In the genomic region with DNA sequence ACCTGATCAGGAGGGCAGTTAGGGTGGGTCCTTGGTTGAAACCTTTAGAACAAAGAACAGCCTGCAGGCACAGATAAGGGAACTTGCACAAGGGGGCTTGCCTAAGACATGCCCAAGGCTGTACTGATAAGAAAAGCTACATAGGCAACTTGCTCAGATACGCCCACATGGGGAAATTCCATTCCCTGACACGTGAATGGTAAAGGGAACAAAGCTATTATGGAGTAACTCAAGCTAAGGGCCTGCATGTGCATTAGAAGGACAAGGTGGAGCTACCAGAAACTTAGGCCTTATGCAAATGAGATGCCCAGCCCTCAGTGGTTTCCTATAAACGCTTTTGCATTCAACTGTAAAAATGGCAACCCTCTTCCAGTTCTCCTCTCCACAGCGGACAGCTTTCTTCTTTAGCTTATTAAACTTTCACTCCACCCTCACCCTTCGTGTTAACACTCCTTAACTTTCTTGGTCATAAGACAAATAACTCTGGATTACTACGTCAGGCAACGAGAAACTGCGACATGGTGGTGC, we compare ENCODE assay signal across 1 cellular context.
A peak's percentile ranks its signal among the peaks of the same experiment; 100 is the strongest.
TF ChIP-seq lines count a peak whose summit lies in the region.

No MANE protein-coding gene starts in this region.

TF ChIP-seq in K562, 482 proteins besides CTCF, POLR2A, EP300 and RAD21 (continued from another document and continues in another):
- TF ChIP-seq, protein P1, sequence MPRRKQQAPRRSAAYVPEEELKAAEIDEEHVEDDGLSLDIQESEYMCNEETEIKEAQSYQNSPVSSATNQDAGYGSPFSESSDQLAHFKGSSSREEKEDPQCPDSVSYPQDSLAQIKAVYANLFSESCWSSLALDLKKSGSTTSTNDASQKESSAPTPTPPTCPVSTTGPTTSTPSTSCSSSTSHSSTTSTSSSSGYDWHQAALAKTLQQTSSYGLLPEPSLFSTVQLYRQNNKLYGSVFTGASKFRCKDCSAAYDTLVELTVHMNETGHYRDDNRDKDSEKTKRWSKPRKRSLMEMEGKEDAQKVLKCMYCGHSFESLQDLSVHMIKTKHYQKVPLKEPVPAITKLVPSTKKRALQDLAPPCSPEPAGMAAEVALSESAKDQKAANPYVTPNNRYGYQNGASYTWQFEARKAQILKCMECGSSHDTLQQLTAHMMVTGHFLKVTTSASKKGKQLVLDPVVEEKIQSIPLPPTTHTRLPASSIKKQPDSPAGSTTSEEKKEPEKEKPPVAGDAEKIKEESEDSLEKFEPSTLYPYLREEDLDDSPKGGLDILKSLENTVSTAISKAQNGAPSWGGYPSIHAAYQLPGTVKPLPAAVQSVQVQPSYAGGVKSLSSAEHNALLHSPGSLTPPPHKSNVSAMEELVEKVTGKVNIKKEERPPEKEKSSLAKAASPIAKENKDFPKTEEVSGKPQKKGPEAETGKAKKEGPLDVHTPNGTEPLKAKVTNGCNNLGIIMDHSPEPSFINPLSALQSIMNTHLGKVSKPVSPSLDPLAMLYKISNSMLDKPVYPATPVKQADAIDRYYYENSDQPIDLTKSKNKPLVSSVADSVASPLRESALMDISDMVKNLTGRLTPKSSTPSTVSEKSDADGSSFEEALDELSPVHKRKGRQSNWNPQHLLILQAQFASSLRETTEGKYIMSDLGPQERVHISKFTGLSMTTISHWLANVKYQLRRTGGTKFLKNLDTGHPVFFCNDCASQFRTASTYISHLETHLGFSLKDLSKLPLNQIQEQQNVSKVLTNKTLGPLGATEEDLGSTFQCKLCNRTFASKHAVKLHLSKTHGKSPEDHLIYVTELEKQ (CRISPR knock-in tag; IDR thresholded peaks at IDR 0.05) = peak; percentile 93
- TF ChIP-seq CEBPB (tag; IDR thresholded peaks at IDR 0.05) (peak; percentile 99), SREBF2 (CRISPR knock-in tag; IDR thresholded peaks at IDR 0.05) (no peak), RHOXF2B (CRISPR knock-in tag; conservative IDR thresholded peaks at IDR 0.05) (peak; percentile 85; the same call in 1 of the 2 replicates), MED1 (CRISPR knock-in tag; IDR thresholded peaks at IDR 0.05; ENCODE audit: borderline replicate concordance) (no peak), RFX1 (IDR thresholded peaks at IDR 0.05) (no peak), ZNF444 (CRISPR knock-in tag; IDR thresholded peaks at IDR 0.05) (peak; percentile 93), ZNF77 (CRISPR knock-in tag; IDR thresholded peaks at IDR 0.05) (no peak), GATAD2B (IDR thresholded peaks at IDR 0.05; ENCODE audit: borderline replicate concordance) (no peak), HDAC3 (IDR thresholded peaks at IDR 0.05; ENCODE audit: borderline replicate concordance, partially characterized antibody) (peak; percentile 70), MAZ (CRISPR knock-in tag; conservative IDR thresholded peaks at IDR 0.05 in 1 of 2, IDR thresholded peaks at IDR 0.05 in 1 of 2) (peak in 1 of 2 experiments; percentile 96; a peak in 2 of 4 replicates), ZNF778 (CRISPR knock-in tag; IDR thresholded peaks at IDR 0.05) (peak; percentile 90; the same call in 1 of the 2 replicates), SIN3B (IDR thresholded peaks at IDR 0.05; ENCODE audit: low read depth) (no peak), TAF7 (tag; IDR thresholded peaks at IDR 0.05) (peak; percentile 64; the same call in 1 of the 2 replicates), TFAM (CRISPR knock-in tag; conservative IDR thresholded peaks at IDR 0.05) (no peak), SIX5 (IDR thresholded peaks at IDR 0.05; ENCODE audit: borderline replicate concordance in 1 of 2, insufficient read depth in 1 of 2, low read depth in 1 of 2, low read length in 2 of 2) (no peak), ZNF695 (CRISPR knock-in tag; IDR thresholded peaks at IDR 0.05) (peak; percentile 94), NR4A1 (CRISPR knock-in tag; IDR thresholded peaks at IDR 0.05) (peak; percentile 97), NR4A1 (tag; IDR thresholded peaks at IDR 0.05) (peak; percentile 100), CHCHD3 (CRISPR knock-in tag; IDR thresholded peaks at IDR 0.05) (peak; percentile 73; the same call in 1 of the 2 replicates), ZNF354B (CRISPR knock-in tag; IDR thresholded peaks at IDR 0.05) (peak; percentile 96), CBFA2T2 (conservative IDR thresholded peaks at IDR 0.05) (peak; percentile 94), XRCC3 (IDR thresholded peaks at IDR 0.05) (no peak), MXI1 (IDR thresholded peaks at IDR 0.05; ENCODE audit: low read depth, low read length) (no peak), JUNB (CRISPR knock-in tag; conservative IDR thresholded peaks at IDR 0.05) (peak; percentile 82), ZNF316 (IDR thresholded peaks at IDR 0.05) (peak; percentile 40), PHB2 (IDR thresholded peaks at IDR 0.05; ENCODE audit: low read depth) (peak; percentile 83; the same call in 1 of the 2 replicates), NCOA4 (IDR thresholded peaks at IDR 0.05; ENCODE audit: partially characterized antibody) (no peak), TAF9B (IDR thresholded peaks at IDR 0.05; ENCODE audit: partially characterized antibody) (no peak), ZNF133 (CRISPR knock-in tag; IDR thresholded peaks at IDR 0.05) (peak; percentile 96), ZSCAN29 (IDR thresholded peaks at IDR 0.05) (no peak), DDX20 (tag; IDR thresholded peaks at IDR 0.05; ENCODE audit: low read depth) (peak; percentile 93), MCM3 (IDR thresholded peaks at IDR 0.05) (no peak), ZNF75A (CRISPR knock-in tag; IDR thresholded peaks at IDR 0.05) (peak; percentile 81), ZNF507 (tag; conservative IDR thresholded peaks at IDR 0.05) (0 out of 2 replicates have a peak, but pooled peaks have one; percentile 12), TAF1 (IDR thresholded peaks at IDR 0.05; ENCODE audit: control insufficient read depth, extremely low read depth, insufficient read depth, low read length, severe bottlenecking) (no peak), SMAD3 (CRISPR knock-in tag; conservative IDR thresholded peaks at IDR 0.05) (peak; percentile 98), GABPB2 (CRISPR knock-in tag; conservative IDR thresholded peaks at IDR 0.05) (no peak), HDAC2 (IDR thresholded peaks at IDR 0.05) (peak; percentile 80), CREM (IDR thresholded peaks at IDR 0.05; ENCODE audit: low read depth) (peak; percentile 67), ZNF217 (CRISPR knock-in tag; IDR thresholded peaks at IDR 0.05) (no peak), ZBTB8A (IDR thresholded peaks at IDR 0.05; ENCODE audit: partially characterized antibody) (no peak), ZNF644 (tag; IDR thresholded peaks at IDR 0.05; ENCODE audit: low read depth) (peak; percentile 99), PYGO2 (tag; IDR thresholded peaks at IDR 0.05) (peak; percentile 89), SAP30 (IDR thresholded peaks at IDR 0.05; ENCODE audit: borderline replicate concordance, insufficient read depth, low read depth, low read length, poor library complexity, severe bottlenecking) (no peak), ZNF197 (CRISPR knock-in tag; IDR thresholded peaks at IDR 0.05; ENCODE audit: low read depth) (peak; percentile 97), SMAD4 (CRISPR knock-in tag; conservative IDR thresholded peaks at IDR 0.05) (peak; percentile 99), DNMT1 (IDR thresholded peaks at IDR 0.05) (no peak), ZNF282 (CRISPR knock-in tag; IDR thresholded peaks at IDR 0.05) (no peak), FOXK2 (conservative IDR thresholded peaks at IDR 0.05 in 1 of 2, IDR thresholded peaks at IDR 0.05 in 1 of 2; ENCODE audit: low read depth in 2 of 2) (0 out of 4 replicates have a peak, but pooled peaks of 1 of the 2 experiments have one; percentile 47), NONO (IDR thresholded peaks at IDR 0.05; ENCODE audit: low read depth in 2 of 2, low read length in 1 of 2) (no peak), RB1 (IDR thresholded peaks at IDR 0.05; ENCODE audit: low read depth) (no peak), ZNF583 (CRISPR knock-in tag; IDR thresholded peaks at IDR 0.05) (peak; percentile 99), ZNF431 (CRISPR knock-in tag; IDR thresholded peaks at IDR 0.05) (no peak), BCOR (IDR thresholded peaks at IDR 0.05) (no peak), ZNF830 (CRISPR knock-in tag; IDR thresholded peaks at IDR 0.05) (no peak), NR2F6 (CRISPR knock-in tag; IDR thresholded peaks at IDR 0.05) (peak; percentile 97)
- TF ChIP-seq, protein P2, sequence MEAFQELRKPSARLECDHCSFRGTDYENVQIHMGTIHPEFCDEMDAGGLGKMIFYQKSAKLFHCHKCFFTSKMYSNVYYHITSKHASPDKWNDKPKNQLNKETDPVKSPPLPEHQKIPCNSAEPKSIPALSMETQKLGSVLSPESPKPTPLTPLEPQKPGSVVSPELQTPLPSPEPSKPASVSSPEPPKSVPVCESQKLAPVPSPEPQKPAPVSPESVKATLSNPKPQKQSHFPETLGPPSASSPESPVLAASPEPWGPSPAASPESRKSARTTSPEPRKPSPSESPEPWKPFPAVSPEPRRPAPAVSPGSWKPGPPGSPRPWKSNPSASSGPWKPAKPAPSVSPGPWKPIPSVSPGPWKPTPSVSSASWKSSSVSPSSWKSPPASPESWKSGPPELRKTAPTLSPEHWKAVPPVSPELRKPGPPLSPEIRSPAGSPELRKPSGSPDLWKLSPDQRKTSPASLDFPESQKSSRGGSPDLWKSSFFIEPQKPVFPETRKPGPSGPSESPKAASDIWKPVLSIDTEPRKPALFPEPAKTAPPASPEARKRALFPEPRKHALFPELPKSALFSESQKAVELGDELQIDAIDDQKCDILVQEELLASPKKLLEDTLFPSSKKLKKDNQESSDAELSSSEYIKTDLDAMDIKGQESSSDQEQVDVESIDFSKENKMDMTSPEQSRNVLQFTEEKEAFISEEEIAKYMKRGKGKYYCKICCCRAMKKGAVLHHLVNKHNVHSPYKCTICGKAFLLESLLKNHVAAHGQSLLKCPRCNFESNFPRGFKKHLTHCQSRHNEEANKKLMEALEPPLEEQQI (IDR thresholded peaks at IDR 0.05) = peak; percentile 83
- TF ChIP-seq, protein P3, sequence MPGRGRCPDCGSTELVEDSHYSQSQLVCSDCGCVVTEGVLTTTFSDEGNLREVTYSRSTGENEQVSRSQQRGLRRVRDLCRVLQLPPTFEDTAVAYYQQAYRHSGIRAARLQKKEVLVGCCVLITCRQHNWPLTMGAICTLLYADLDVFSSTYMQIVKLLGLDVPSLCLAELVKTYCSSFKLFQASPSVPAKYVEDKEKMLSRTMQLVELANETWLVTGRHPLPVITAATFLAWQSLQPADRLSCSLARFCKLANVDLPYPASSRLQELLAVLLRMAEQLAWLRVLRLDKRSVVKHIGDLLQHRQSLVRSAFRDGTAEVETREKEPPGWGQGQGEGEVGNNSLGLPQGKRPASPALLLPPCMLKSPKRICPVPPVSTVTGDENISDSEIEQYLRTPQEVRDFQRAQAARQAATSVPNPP (IDR thresholded peaks at IDR 0.05; ENCODE audit: borderline replicate concordance, insufficient read depth, insufficient read length) = no peak
- TF ChIP-seq, protein P4, sequence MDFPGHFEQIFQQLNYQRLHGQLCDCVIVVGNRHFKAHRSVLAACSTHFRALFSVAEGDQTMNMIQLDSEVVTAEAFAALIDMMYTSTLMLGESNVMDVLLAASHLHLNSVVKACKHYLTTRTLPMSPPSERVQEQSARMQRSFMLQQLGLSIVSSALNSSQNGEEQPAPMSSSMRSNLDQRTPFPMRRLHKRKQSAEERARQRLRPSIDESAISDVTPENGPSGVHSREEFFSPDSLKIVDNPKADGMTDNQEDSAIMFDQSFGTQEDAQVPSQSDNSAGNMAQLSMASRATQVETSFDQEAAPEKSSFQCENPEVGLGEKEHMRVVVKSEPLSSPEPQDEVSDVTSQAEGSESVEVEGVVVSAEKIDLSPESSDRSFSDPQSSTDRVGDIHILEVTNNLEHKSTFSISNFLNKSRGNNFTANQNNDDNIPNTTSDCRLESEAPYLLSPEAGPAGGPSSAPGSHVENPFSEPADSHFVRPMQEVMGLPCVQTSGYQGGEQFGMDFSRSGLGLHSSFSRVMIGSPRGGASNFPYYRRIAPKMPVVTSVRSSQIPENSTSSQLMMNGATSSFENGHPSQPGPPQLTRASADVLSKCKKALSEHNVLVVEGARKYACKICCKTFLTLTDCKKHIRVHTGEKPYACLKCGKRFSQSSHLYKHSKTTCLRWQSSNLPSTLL (IDR thresholded peaks at IDR 0.05) = no peak
- TF ChIP-seq, protein P5, sequence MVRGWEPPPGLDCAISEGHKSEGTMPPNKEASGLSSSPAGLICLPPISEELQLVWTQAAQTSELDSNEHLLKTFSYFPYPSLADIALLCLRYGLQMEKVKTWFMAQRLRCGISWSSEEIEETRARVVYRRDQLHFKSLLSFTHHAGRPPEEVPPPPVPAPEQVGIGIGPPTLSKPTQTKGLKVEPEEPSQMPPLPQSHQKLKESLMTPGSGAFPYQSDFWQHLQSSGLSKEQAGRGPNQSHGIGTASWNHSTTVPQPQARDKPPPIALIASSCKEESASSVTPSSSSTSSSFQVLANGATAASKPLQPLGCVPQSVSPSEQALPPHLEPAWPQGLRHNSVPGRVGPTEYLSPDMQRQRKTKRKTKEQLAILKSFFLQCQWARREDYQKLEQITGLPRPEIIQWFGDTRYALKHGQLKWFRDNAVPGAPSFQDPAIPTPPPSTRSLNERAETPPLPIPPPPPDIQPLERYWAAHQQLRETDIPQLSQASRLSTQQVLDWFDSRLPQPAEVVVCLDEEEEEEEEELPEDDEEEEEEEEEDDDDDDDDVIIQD (CRISPR knock-in tag; IDR thresholded peaks at IDR 0.05) = peak; percentile 98
- TF ChIP-seq, protein P6, sequence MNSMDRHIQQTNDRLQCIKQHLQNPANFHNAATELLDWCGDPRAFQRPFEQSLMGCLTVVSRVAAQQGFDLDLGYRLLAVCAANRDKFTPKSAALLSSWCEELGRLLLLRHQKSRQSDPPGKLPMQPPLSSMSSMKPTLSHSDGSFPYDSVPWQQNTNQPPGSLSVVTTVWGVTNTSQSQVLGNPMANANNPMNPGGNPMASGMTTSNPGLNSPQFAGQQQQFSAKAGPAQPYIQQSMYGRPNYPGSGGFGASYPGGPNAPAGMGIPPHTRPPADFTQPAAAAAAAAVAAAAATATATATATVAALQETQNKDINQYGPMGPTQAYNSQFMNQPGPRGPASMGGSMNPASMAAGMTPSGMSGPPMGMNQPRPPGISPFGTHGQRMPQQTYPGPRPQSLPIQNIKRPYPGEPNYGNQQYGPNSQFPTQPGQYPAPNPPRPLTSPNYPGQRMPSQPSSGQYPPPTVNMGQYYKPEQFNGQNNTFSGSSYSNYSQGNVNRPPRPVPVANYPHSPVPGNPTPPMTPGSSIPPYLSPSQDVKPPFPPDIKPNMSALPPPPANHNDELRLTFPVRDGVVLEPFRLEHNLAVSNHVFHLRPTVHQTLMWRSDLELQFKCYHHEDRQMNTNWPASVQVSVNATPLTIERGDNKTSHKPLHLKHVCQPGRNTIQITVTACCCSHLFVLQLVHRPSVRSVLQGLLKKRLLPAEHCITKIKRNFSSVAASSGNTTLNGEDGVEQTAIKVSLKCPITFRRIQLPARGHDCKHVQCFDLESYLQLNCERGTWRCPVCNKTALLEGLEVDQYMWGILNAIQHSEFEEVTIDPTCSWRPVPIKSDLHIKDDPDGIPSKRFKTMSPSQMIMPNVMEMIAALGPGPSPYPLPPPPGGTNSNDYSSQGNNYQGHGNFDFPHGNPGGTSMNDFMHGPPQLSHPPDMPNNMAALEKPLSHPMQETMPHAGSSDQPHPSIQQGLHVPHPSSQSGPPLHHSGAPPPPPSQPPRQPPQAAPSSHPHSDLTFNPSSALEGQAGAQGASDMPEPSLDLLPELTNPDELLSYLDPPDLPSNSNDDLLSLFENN (IDR thresholded peaks at IDR 0.05; ENCODE audit: low read depth in 2 of 2, low read length in 2 of 2) = peak in 1 of 2 experiments; percentile 82; a peak in 2 of 4 replicates
- TF ChIP-seq, protein P7, sequence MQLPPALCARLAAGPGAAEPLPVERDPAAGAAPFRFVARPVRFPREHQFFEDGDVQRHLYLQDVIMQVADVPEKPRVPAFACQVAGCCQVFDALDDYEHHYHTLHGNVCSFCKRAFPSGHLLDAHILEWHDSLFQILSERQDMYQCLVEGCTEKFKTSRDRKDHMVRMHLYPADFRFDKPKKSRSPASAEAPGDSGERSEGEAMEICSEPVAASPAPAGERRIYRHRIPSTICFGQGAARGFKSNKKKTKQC (CRISPR knock-in tag; IDR thresholded peaks at IDR 0.05) = no peak
